Comparison of ENCODE assay signal across 16 cellular contexts in the genomic region with DNA sequence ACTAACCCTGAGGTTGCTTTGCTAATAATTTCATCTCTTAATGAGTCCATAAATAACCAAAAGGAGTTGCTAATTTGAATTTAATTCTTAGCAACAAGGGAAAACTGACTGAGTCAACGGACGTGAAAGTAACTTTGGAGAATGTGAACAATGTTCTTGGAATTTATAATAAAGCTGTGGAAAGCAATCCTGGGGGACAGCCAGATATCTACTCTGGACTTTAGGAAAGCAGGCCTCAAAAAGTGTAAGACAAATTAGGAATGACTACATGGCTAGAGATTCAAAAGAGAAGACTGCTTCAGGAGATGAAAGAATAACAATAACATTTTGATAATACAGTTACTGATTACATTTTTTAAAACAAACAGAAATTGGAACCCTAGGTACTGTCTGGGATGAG.
DNase-seq lines count a peak whose midpoint lies in the region; ATAC-seq, FAIRE-seq and TF ChIP-seq lines count a peak whose summit lies in the region.
"Had no signal": no experiment of that assay in that cellular context is flagged by ENCODE, and none has a peak within 500 bp of the region (broad histone marks: within the 10 kb centered on the region; RNA-seq: fewer than 3 reads in every experiment).

No MANE protein-coding gene starts in this region.

- POLR2A ChIA-PET in activated CD4-positive, alpha-beta T cell treated with anti-CD3 and anti-CD28 coated beads, Interleukin-2, amount 10 ng/mL, durations not matched to agents 7 days and 5 days (lab: Charles Lee) = no interaction called here

- H3K27me3 Mint-ChIP-seq in activated CD4-positive, alpha-beta T cell treated with anti-CD3 and anti-CD28 coated beads, Interleukin-2, amount 10 ng/mL, durations not matched to agents 7 days and 5 days = no peaks in the 10 kb centered on the region
- H3K27me3 Mint-ChIP-seq: activated CD8-positive, alpha-beta memory T cell treated with anti-CD3 and anti-CD28 coated beads, Interleukin-2, amount 10 ng/mL, durations not matched to agents 7 days and 5 days; activated naive CD8-positive, alpha-beta T cell had no signal

- H3K4me3 Mint-ChIP-seq in activated CD4-positive, alpha-beta T cell treated with anti-CD3 and anti-CD28 coated beads, Interleukin-2, amount 10 ng/mL, durations not matched to agents 7 days and 5 days = no peak overlapping the region
- H3K4me3 Mint-ChIP-seq: activated CD8-positive, alpha-beta memory T cell treated with anti-CD3 and anti-CD28 coated beads, Interleukin-2, amount 10 ng/mL, durations not matched to agents 7 days and 5 days; activated naive CD8-positive, alpha-beta T cell; nephron progenitor cell had no signal

- no peaks in the 10 kb centered on the region for H3K4me1 Mint-ChIP-seq in activated CD4-positive, alpha-beta T cell treated with anti-CD3 and anti-CD28 coated beads, Interleukin-2, amount 10 ng/mL, durations not matched to agents 7 days and 5 days
- H3K4me1 Mint-ChIP-seq: activated CD8-positive, alpha-beta memory T cell treated with anti-CD3 and anti-CD28 coated beads, Interleukin-2, amount 10 ng/mL, durations not matched to agents 7 days and 5 days had no signal

- no peak overlapping the region for H3K27ac Mint-ChIP-seq in activated CD4-positive, alpha-beta T cell treated with anti-CD3 and anti-CD28 coated beads, Interleukin-2, amount 10 ng/mL, durations not matched to agents 7 days and 5 days
- H3K27ac Mint-ChIP-seq: activated CD8-positive, alpha-beta memory T cell treated with anti-CD3 and anti-CD28 coated beads, Interleukin-2, amount 10 ng/mL, durations not matched to agents 7 days and 5 days; activated naive CD8-positive, alpha-beta T cell; nephron progenitor cell had no signal

- DNase-seq in GM04503 (ENCODE audit: low read depth) (peak; percentile 92), fibroblast of mammary gland (ENCODE audit: low read depth) (peak; percentile 85), skeletal muscle cell (ENCODE audit: low read depth) (peak; percentile 61), RCC 7860 (ENCODE audit: low spot score) (no peak), activated gamma-delta T cell (lab: John Stamatoyannopoulos, UW) (no peak)
- DNase-seq in activated CD4-positive, alpha-beta T cell treated with anti-CD3 and anti-CD28 coated beads, Interleukin-2, amount 10 ng/mL, durations not matched to agents 7 days and 5 days = no peak
- DNase-seq: activated CD8-positive, alpha-beta memory T cell treated with anti-CD3 and anti-CD28 coated beads, Interleukin-2, amount 10 ng/mL, durations not matched to agents 7 days and 5 days; Caco-2; left ventricle myocardium superior; NCI-H1694; nephron progenitor cell; SHP77 treated with DMSO at 0.1 percent for 48 hours had no signal

- H3K36me3 Mint-ChIP-seq in activated CD4-positive, alpha-beta T cell treated with anti-CD3 and anti-CD28 coated beads, Interleukin-2, amount 10 ng/mL, durations not matched to agents 7 days and 5 days (ENCODE audit: low read depth) = no peaks in the 10 kb centered on the region
- H3K36me3 Mint-ChIP-seq: activated CD8-positive, alpha-beta memory T cell treated with anti-CD3 and anti-CD28 coated beads, Interleukin-2, amount 10 ng/mL, durations not matched to agents 7 days and 5 days; activated naive CD8-positive, alpha-beta T cell had no signal

- H3K4me3 ChIP-seq in fibroblast of mammary gland (ENCODE audit: control insufficient read depth, low read depth, low read length) = no peak overlapping the region
- H3K4me3 ChIP-seq in skeletal muscle cell (ENCODE audit: low read depth, low read length) = no peak overlapping the region
- H3K4me3 ChIP-seq: hepatocyte had no signal

- peaks cover 2% of the 10 kb centered on the region for H3K9me3 Mint-ChIP-seq in activated CD4-positive, alpha-beta T cell treated with anti-CD3 and anti-CD28 coated beads, Interleukin-2, amount 10 ng/mL, durations not matched to agents 7 days and 5 days
- H3K9me3 Mint-ChIP-seq: nephron progenitor cell had no signal

- no peak for TF ChIP-seq CTCF in fibroblast of mammary gland (conservative IDR thresholded peaks at IDR 0.05; ENCODE audit: control insufficient read depth, insufficient read depth, low read depth, low read length)

- CTCF ChIA-PET in activated CD4-positive, alpha-beta T cell treated with anti-CD3 and anti-CD28 coated beads, Interleukin-2, amount 10 ng/mL, durations not matched to agents 7 days and 5 days (lab: Charles Lee) = no interaction called here

- ATAC-seq in SK-N-SH treated with all-trans-retinoic acid at 6 μM for 48 hours = peak; percentile 84
- ATAC-seq in esophagus mucosa = no peak
- ATAC-seq: activated CD8-positive, alpha-beta memory T cell treated with anti-CD3 and anti-CD28 coated beads, Interleukin-2, amount 10 ng/mL, durations not matched to agents 7 days and 5 days; left ventricle myocardium superior had no signal

- no peak for FAIRE-seq in RCC 7860 (lab: Jason Lieb, UNC)

TF ChIP-seq in SK-N-SH treated with all-trans-retinoic acid at 6 μM for 48 hours, 23 proteins besides CTCF, POLR2A, EP300 and RAD21:
- TF ChIP-seq OSR1 (CRISPR knock-in tag; IDR thresholded peaks at IDR 0.05) (no peak), PPARA (CRISPR knock-in tag; IDR thresholded peaks at IDR 0.05; ENCODE audit: borderline replicate concordance) (no peak), ZC3H10 (CRISPR knock-in tag; IDR thresholded peaks at IDR 0.05) (peak; percentile 62; the same call in 1 of the 2 replicates), SNAI2 (CRISPR knock-in tag; IDR thresholded peaks at IDR 0.05) (no peak), TOX (CRISPR knock-in tag; IDR thresholded peaks at IDR 0.05; ENCODE audit: borderline replicate concordance) (no peak), ESRRG (CRISPR knock-in tag; IDR thresholded peaks at IDR 0.05) (no peak)

Comparison
In these comparisons a context has a peak if more than half of its experiments do, and no peak if none do; other contexts are left out.
1. DNase-seq: peak in GM04503 (single experiment), fibroblast of mammary gland (single experiment) and skeletal muscle cell (single experiment); none in RCC 7860 (single experiment), activated CD4-positive, alpha-beta T cell treated with anti-CD3 and anti-CD28 coated beads, Interleukin-2, amount 10 ng/mL, durations not matched to agents 7 days and 5 days (single experiment) and activated gamma-delta T cell (single experiment).